In the genomic region with DNA sequence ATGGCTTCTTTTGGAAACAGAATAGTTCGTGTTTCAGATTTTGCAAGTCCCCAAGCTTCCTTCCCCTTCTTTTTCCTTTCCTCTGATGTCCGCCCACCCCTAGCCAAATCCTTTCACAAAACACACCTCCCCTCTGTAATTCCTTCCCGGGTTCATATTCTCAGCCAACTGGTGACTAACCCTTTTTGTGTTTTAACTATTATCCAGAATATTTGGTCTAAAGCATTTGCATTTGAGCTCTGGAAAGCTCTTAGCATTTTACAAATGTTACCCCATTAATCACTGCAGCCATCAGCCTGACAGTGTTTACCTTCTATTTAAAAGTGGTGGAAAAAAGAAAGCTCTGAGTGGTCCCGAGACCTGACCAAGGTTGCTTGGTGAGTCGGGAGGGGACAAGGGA, we compare ENCODE assay signal across 32 cellular contexts.
DNase-seq lines count a peak whose midpoint lies in the region; ATAC-seq, FAIRE-seq and TF ChIP-seq lines count a peak whose summit lies in the region.
"Had no signal": no experiment of that assay in that cellular context is flagged by ENCODE, and none has a peak within 500 bp of the region (broad histone marks: within the 10 kb centered on the region; RNA-seq: fewer than 3 reads in every experiment).

No MANE protein-coding gene starts in this region.

- H3K9ac ChIP-seq in astrocyte (ENCODE audit: low read length), result peak overlapping the region; percentile 17

- H3K27me3 Mint-ChIP-seq in GM23338 (ENCODE audit: insufficient read depth, low read depth, poor library complexity) (no peaks in the 10 kb centered on the region), astrocyte (ENCODE audit: low read depth, unreplicated experiment) (no peaks in the 10 kb centered on the region), mesothelial cell of epicardium (ENCODE audit: low read depth) (peaks cover 32% of the 10 kb centered on the region)

- no peak overlapping the region for H3K4me3 Mint-ChIP-seq in GM23338
- H3K4me3 Mint-ChIP-seq in astrocyte (ENCODE audit: unreplicated experiment), result no peak overlapping the region
- no peak overlapping the region for H3K4me3 Mint-ChIP-seq in mesothelial cell of epicardium
- H3K4me3 Mint-ChIP-seq: activated CD4-positive, alpha-beta memory T cell treated with anti-CD3 and anti-CD28 coated beads, Interleukin-2, amount 10 ng/mL, durations not matched to agents 7 days and 5 days; dendritic cell treated with granulocyte-macrophage colony-stimulating factor and Interleukin-4, amounts not matched to agents 40 ng/mL and 50 ng/mL, for 4 days; T-helper 1 cell treated with Interleukin-12 subunit alpha and Interleukin-12 subunit beta and Interleukin-4 antibody, amounts not matched to agents 30 μg/mL and 1 μg/mL, for 36 hours had no signal

- H3K9me2 ChIP-seq in GM23338 (ENCODE audit: insufficient read depth), result peaks cover 11% of the 10 kb centered on the region

- no peak overlapping the region for H3K4me2 ChIP-seq in GM23338
- peak overlapping the region; percentile 65 for H3K4me2 ChIP-seq in astrocyte (ENCODE audit: low read length)

- H3K27me3 ChIP-seq in GM23338 (ENCODE audit: insufficient read depth) (no peaks in the 10 kb centered on the region), astrocyte (ENCODE audit: insufficient read depth, low read length) (peaks cover 4% of the 10 kb centered on the region), tibial artery (no peaks in the 10 kb centered on the region)
- H3K27me3 ChIP-seq: BE2C, esophagus muscularis mucosa, gastrocnemius medialis had no signal

- no peaks in the 10 kb centered on the region for H3K4me1 ChIP-seq in GM23338 (ENCODE audit: insufficient read depth)
- peaks cover 4% of the 10 kb centered on the region for H3K4me1 ChIP-seq in astrocyte (ENCODE audit: insufficient read depth, low read length)
- H3K4me1 ChIP-seq in tibial artery, result peaks cover 0 to 5% (median 2%) of the 10 kb centered on the region in 4 donors

- H3K4me3 ChIP-seq in GM23338, result no peak overlapping the region
- H3K4me3 ChIP-seq in astrocyte (ENCODE audit: insufficient read depth, low read depth, low read length), result peak overlapping the region; percentile 5
- H3K4me3 ChIP-seq in tibial artery, result no peak overlapping the region
- H3K4me3 ChIP-seq: gastrocnemius medialis, transverse colon had no signal

- peak; percentile 25 for DNase-seq in ACHN
- no peak for DNase-seq in GM23338 (ENCODE audit: low spot score)
- DNase-seq in astrocyte (ENCODE audit: low read depth), result peak; percentile 78
- no peak for DNase-seq in mesothelial cell of epicardium (ENCODE audit: low spot score in 2 of 2, unreplicated experiment in 2 of 2)
- no peak for DNase-seq in NCI-H1105 (lab: John Stamatoyannopoulos, UW)
- no peak for DNase-seq in activated naive CD4-positive, alpha-beta T cell treated with anti-CD3 and anti-CD28 coated beads, Interleukin-2, amount 50 U/mL, for 72 hours (ENCODE audit: low spot score in 2 of 2)
- DNase-seq in tibial artery, result no peak
- DNase-seq: activated CD4-positive, alpha-beta memory T cell treated with anti-CD3 and anti-CD28 coated beads, Interleukin-2, amount 10 ng/mL, durations not matched to agents 7 days and 5 days; activated CD4-positive, alpha-beta T cell treated with anti-CD3 and anti-CD28 coated beads for 1 hour; activated CD8-positive, alpha-beta memory T cell treated with anti-CD3 and anti-CD28 coated beads, Interleukin-2, amount 50 U/mL, for 48 hours; activated naive CD4-positive, alpha-beta T cell treated with anti-CD3 and anti-CD28 coated beads, Interleukin-2, amount 50 U/mL, for 16 hours; amygdala; BE2C; DMS79 treated with DMSO at 0.1 percent for 48 hours; gastrocnemius medialis; Kasumi-1; MV-4-11; naive B cell; NCI-H2029; NCI-H226; occipital lobe; small intestine; transverse colon had no signal

- H3K36me3 Mint-ChIP-seq in GM23338 (ENCODE audit: low read depth) (no peaks in the 10 kb centered on the region), astrocyte (ENCODE audit: low read depth, unreplicated experiment) (peaks cover under 1% of the 10 kb centered on the region), mesothelial cell of epicardium (peaks cover 4% of the 10 kb centered on the region)
- H3K36me3 Mint-ChIP-seq in activated naive CD4-positive, alpha-beta T cell treated with anti-CD3 and anti-CD28 coated beads, Interleukin-2, amount 50 U/mL, for 72 hours, result peaks cover 0 to 7% of the 10 kb centered on the region in 2 donors

- ATAC-seq in GM23338 (no peak; the same call in 2 of the 3 replicates), HG03025 (IDR thresholded peaks at IDR 0.05; ENCODE audit: low FRiP score, unreplicated experiment) (no peak)
- no peak for ATAC-seq in activated naive CD4-positive, alpha-beta T cell treated with anti-CD3 and anti-CD28 coated beads, Interleukin-2, amount 50 U/mL, for 72 hours
- ATAC-seq: gastrocnemius medialis, HCT116, left lobe of liver had no signal

- H3K36me3 ChIP-seq in GM23338 (ENCODE audit: insufficient read depth) (peaks cover 5% of the 10 kb centered on the region; the same call in 1 of the 2 replicates), astrocyte (ENCODE audit: insufficient read depth, low read length) (no peaks in the 10 kb centered on the region), tibial artery (no peaks in the 10 kb centered on the region)
- H3K36me3 ChIP-seq: BE2C, esophagus muscularis mucosa, gastrocnemius medialis, transverse colon had no signal

- peaks cover 7% of the 10 kb centered on the region for H3K4me1 Mint-ChIP-seq in GM23338
- peaks cover 4% of the 10 kb centered on the region for H3K4me1 Mint-ChIP-seq in astrocyte (ENCODE audit: low read depth, unreplicated experiment)
- peaks cover 14% of the 10 kb centered on the region for H3K4me1 Mint-ChIP-seq in mesothelial cell of epicardium
- H3K4me1 Mint-ChIP-seq: activated CD4-positive, alpha-beta memory T cell treated with anti-CD3 and anti-CD28 coated beads, Interleukin-2, amount 10 ng/mL, durations not matched to agents 7 days and 5 days; naive B cell had no signal

- H3K27ac Mint-ChIP-seq in GM23338 (no peak overlapping the region), astrocyte (ENCODE audit: unreplicated experiment) (no peak overlapping the region), mesothelial cell of epicardium (peak overlapping the region; percentile 11)
- H3K27ac Mint-ChIP-seq in activated naive CD4-positive, alpha-beta T cell treated with anti-CD3 and anti-CD28 coated beads, Interleukin-2, amount 50 U/mL, for 72 hours, result no peak overlapping the region
- H3K27ac Mint-ChIP-seq: activated CD4-positive, alpha-beta memory T cell treated with anti-CD3 and anti-CD28 coated beads, Interleukin-2, amount 10 ng/mL, durations not matched to agents 7 days and 5 days; naive B cell; T-helper 1 cell treated with Interleukin-12 subunit alpha and Interleukin-12 subunit beta and Interleukin-4 antibody, amounts not matched to agents 30 μg/mL and 1 μg/mL, for 36 hours had no signal

- in situ Hi-C loops in ACHN (cut with HindIII; ENCODE audit: low pct_ligation_motif_present, low pct_unique_long_range_greater_than_20kb, low sequenced_read_pairs), result no loop called here

- H3K9me3 ChIP-seq in astrocyte (ENCODE audit: insufficient read depth, low read depth, low read length) (no peaks in the 10 kb centered on the region), tibial artery (no peaks in the 10 kb centered on the region)
- H3K9me3 ChIP-seq: BE2C, gastrocnemius medialis, transverse colon had no signal

- peaks cover 5% of the 10 kb centered on the region; the same call in 2 of the 3 replicates for H3K9me3 Mint-ChIP-seq in GM23338
- peaks cover 2% of the 10 kb centered on the region for H3K9me3 Mint-ChIP-seq in astrocyte (ENCODE audit: unreplicated experiment)
- peaks cover 13% of the 10 kb centered on the region for H3K9me3 Mint-ChIP-seq in mesothelial cell of epicardium
- no peaks in the 10 kb centered on the region for H3K9me3 Mint-ChIP-seq in activated naive CD4-positive, alpha-beta T cell treated with anti-CD3 and anti-CD28 coated beads, Interleukin-2, amount 50 U/mL, for 72 hours
- H3K9me3 Mint-ChIP-seq: T-helper 1 cell treated with Interleukin-12 subunit alpha and Interleukin-12 subunit beta and Interleukin-4 antibody, amounts not matched to agents 30 μg/mL and 1 μg/mL, for 36 hours had no signal

- H3K79me2 ChIP-seq in GM23338 (replicated peaks; ENCODE audit: insufficient read depth), result no peaks in the 10 kb centered on the region
- H3K79me2 ChIP-seq in astrocyte (ENCODE audit: insufficient read depth, low read length), result no peaks in the 10 kb centered on the region

- intact Hi-C loops in tibial artery (cut with DNase I; ENCODE audit: low total_unique reads), result no loop called here

- H3F3A ChIP-seq in GM23338 (replicated peaks; ENCODE audit: low read depth), result no peaks in the 10 kb centered on the region

- H2AFZ ChIP-seq in GM23338, result peak overlapping the region; percentile 83
- no peak overlapping the region for H2AFZ ChIP-seq in astrocyte (ENCODE audit: low read depth, low read length)

- FAIRE-seq in astrocyte (lab: Jason Lieb, UNC), result no peak
- FAIRE-seq: GM19239, small intestine had no signal

- TF ChIP-seq CTCF in GM23338 (conservative IDR thresholded peaks at IDR 0.05; ENCODE audit: low read depth in 2 of 2), result no peak
- no peak for TF ChIP-seq CTCF in astrocyte (IDR thresholded peaks at IDR 0.05; ENCODE audit: insufficient read depth, low read depth, low read length)
- TF ChIP-seq CTCF in mesothelial cell of epicardium (IDR thresholded peaks at IDR 0.05; ENCODE audit: unreplicated experiment), result no peak
- TF ChIP-seq CTCF in tibial artery (IDR thresholded peaks at IDR 0.05), result no peak

- H3K27ac ChIP-seq in GM23338 (ENCODE audit: low read depth) (no peak overlapping the region), astrocyte (ENCODE audit: low read depth, low read length) (no peak overlapping the region), tibial artery (no peak overlapping the region)
- H3K27ac ChIP-seq: gastrocnemius medialis, HL-60, RWPE1, transverse colon had no signal

- H4K20me1 ChIP-seq in GM23338 (replicated peaks; ENCODE audit: insufficient read depth) (no peaks in the 10 kb centered on the region), astrocyte (ENCODE audit: insufficient read depth, low read length) (no peaks in the 10 kb centered on the region)

TF ChIP-seq in GM23338, 12 proteins besides CTCF, POLR2A, EP300 and RAD21 (continues in another document):
- TF ChIP-seq ZNF114 (CRISPR knock-in tag; IDR thresholded peaks at IDR 0.05) (no peak), EZH2phosphoT487 (IDR thresholded peaks at IDR 0.05; ENCODE audit: unreplicated experiment) (no peak), STAT1 (IDR thresholded peaks at IDR 0.05; ENCODE audit: unreplicated experiment) (no peak)

Comparison
In these comparisons a context has a peak if more than half of its experiments do, and no peak if none do; other contexts are left out.
1. DNase-seq: peak in ACHN (single experiment) and astrocyte (single experiment); none in GM23338 (single experiment), mesothelial cell of epicardium (0 of 2), NCI-H1105 (single experiment), activated naive CD4-positive, alpha-beta T cell treated with anti-CD3 and anti-CD28 coated beads, Interleukin-2, amount 50 U/mL, for 72 hours (0 of 2) and tibial artery (0 of 2).